Comparison of ENCODE assay signal across 2 cellular contexts in the genomic region with DNA sequence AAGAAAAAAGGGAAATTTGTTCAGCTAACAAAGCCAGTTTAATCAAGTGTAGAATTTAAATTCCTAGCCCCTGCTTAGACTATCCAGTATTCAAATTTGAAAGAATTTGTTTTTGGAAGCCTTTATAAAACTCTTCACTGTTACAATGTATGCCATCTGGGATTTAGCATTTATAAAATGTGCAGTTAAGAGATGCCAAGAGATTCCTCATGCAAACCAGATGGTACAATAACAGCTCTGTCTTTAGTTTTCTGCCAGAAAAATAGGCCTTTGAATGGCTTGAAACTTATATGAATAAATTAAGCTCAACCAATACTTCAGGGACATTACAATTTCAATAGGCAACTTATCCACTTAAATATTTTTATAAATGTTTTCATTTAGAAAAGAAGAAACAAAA.
TF ChIP-seq lines count a peak whose summit lies in the region.

No MANE protein-coding gene starts in this region.

TF ChIP-seq in SK-N-SH treated with all-trans-retinoic acid at 6 μM for 48 hours, 23 proteins besides CTCF, POLR2A, EP300 and RAD21 (continued from another document):
- TF ChIP-seq, protein P1, sequence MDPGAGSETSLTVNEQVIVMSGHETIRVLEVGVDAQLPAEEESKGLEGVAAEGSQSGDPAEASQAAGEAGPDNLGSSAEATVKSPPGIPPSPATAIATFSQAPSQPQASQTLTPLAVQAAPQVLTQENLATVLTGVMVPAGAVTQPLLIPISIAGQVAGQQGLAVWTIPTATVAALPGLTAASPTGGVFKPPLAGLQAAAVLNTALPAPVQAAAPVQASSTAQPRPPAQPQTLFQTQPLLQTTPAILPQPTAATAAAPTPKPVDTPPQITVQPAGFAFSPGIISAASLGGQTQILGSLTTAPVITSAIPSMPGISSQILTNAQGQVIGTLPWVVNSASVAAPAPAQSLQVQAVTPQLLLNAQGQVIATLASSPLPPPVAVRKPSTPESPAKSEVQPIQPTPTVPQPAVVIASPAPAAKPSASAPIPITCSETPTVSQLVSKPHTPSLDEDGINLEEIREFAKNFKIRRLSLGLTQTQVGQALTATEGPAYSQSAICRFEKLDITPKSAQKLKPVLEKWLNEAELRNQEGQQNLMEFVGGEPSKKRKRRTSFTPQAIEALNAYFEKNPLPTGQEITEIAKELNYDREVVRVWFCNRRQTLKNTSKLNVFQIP (CRISPR knock-in tag; IDR thresholded peaks at IDR 0.05; ENCODE audit: borderline replicate concordance, low read depth): no peak

TF ChIP-seq in SK-N-SH, 30 proteins besides CTCF, POLR2A, EP300 and RAD21 (continued from another document):
- TF ChIP-seq, protein P2, sequence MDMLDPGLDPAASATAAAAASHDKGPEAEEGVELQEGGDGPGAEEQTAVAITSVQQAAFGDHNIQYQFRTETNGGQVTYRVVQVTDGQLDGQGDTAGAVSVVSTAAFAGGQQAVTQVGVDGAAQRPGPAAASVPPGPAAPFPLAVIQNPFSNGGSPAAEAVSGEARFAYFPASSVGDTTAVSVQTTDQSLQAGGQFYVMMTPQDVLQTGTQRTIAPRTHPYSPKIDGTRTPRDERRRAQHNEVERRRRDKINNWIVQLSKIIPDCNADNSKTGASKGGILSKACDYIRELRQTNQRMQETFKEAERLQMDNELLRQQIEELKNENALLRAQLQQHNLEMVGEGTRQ (IDR thresholded peaks at IDR 0.05; ENCODE audit: borderline replicate concordance, low read depth, low read length): no peak
- no peak for TF ChIP-seq ELF1 (IDR thresholded peaks at IDR 0.05)
TF ChIP-seq in SK-N-SH: peak in this region for 0.
